In genomic region chr13:25727250-25727649, GRCh38 we compare ENCODE assay signal across 1 cellular context.
TF ChIP-seq lines count a peak whose summit lies in the region.

No MANE protein-coding gene starts in this region.

TF ChIP-seq in liver, 16 proteins besides CTCF, POLR2A, EP300 and RAD21 (continued from another document):
- TF ChIP-seq MAX (IDR thresholded peaks at IDR 0.05) (peak; percentile 32), NR2F2 (IDR thresholded peaks at IDR 0.05) (no peak), TAF1 (conservative IDR thresholded peaks at IDR 0.05) (no peak)
